In the genomic region with DNA sequence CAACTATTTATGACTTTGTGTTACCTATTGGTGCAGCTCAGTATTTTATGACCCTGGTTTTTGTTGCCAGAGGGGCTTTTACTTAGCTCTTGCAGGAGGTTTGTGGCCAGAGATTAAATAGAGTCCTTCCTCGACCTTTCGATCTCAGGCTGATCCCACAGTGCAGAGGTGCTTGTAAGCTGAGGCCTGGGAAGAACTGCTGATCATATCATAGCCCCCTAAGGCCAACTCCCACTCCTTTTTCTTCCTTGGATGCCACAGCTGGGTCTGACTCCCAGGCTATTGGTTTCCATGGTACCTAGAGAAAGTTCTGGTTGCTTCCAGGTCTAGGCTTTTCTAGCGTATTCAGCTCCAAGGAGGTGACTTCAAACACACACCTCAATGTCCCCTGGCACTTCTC, we compare ENCODE assay signal across 1 cellular context.
TF ChIP-seq lines count a peak whose summit lies in the region.

No MANE protein-coding gene starts in this region.

TF ChIP-seq in WTC11, 78 proteins besides CTCF, POLR2A, EP300 and RAD21:
- TF ChIP-seq GRHL2 (CRISPR knock-in tag; IDR thresholded peaks at IDR 0.05; ENCODE audit: insufficient replicate concordance, severe bottlenecking) (no peak), ZNF416 (CRISPR knock-in tag; IDR thresholded peaks at IDR 0.05) (no peak), SMAD3 (CRISPR knock-in tag; IDR thresholded peaks at IDR 0.05; ENCODE audit: borderline replicate concordance) (no peak), ELF4 (CRISPR knock-in tag; IDR thresholded peaks at IDR 0.05; ENCODE audit: low read depth) (no peak), ZNF396 (CRISPR knock-in tag; IDR thresholded peaks at IDR 0.05; ENCODE audit: borderline replicate concordance) (no peak), FOXK1 (CRISPR knock-in tag; IDR thresholded peaks at IDR 0.05) (no peak)
- TF ChIP-seq, protein P1, sequence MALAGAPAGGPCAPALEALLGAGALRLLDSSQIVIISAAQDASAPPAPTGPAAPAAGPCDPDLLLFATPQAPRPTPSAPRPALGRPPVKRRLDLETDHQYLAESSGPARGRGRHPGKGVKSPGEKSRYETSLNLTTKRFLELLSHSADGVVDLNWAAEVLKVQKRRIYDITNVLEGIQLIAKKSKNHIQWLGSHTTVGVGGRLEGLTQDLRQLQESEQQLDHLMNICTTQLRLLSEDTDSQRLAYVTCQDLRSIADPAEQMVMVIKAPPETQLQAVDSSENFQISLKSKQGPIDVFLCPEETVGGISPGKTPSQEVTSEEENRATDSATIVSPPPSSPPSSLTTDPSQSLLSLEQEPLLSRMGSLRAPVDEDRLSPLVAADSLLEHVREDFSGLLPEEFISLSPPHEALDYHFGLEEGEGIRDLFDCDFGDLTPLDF (CRISPR knock-in tag; IDR thresholded peaks at IDR 0.05) = no peak
- TF ChIP-seq, protein P2, sequence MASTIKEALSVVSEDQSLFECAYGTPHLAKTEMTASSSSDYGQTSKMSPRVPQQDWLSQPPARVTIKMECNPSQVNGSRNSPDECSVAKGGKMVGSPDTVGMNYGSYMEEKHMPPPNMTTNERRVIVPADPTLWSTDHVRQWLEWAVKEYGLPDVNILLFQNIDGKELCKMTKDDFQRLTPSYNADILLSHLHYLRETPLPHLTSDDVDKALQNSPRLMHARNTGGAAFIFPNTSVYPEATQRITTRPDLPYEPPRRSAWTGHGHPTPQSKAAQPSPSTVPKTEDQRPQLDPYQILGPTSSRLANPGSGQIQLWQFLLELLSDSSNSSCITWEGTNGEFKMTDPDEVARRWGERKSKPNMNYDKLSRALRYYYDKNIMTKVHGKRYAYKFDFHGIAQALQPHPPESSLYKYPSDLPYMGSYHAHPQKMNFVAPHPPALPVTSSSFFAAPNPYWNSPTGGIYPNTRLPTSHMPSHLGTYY (CRISPR knock-in tag; IDR thresholded peaks at IDR 0.05) = no peak
- TF ChIP-seq, protein P3, sequence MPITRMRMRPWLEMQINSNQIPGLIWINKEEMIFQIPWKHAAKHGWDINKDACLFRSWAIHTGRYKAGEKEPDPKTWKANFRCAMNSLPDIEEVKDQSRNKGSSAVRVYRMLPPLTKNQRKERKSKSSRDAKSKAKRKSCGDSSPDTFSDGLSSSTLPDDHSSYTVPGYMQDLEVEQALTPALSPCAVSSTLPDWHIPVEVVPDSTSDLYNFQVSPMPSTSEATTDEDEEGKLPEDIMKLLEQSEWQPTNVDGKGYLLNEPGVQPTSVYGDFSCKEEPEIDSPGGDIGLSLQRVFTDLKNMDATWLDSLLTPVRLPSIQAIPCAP (CRISPR knock-in tag; IDR thresholded peaks at IDR 0.05) = no peak
- TF ChIP-seq, protein P4, sequence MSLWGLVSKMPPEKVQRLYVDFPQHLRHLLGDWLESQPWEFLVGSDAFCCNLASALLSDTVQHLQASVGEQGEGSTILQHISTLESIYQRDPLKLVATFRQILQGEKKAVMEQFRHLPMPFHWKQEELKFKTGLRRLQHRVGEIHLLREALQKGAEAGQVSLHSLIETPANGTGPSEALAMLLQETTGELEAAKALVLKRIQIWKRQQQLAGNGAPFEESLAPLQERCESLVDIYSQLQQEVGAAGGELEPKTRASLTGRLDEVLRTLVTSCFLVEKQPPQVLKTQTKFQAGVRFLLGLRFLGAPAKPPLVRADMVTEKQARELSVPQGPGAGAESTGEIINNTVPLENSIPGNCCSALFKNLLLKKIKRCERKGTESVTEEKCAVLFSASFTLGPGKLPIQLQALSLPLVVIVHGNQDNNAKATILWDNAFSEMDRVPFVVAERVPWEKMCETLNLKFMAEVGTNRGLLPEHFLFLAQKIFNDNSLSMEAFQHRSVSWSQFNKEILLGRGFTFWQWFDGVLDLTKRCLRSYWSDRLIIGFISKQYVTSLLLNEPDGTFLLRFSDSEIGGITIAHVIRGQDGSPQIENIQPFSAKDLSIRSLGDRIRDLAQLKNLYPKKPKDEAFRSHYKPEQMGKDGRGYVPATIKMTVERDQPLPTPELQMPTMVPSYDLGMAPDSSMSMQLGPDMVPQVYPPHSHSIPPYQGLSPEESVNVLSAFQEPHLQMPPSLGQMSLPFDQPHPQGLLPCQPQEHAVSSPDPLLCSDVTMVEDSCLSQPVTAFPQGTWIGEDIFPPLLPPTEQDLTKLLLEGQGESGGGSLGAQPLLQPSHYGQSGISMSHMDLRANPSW (CRISPR knock-in tag; conservative IDR thresholded peaks at IDR 0.05; ENCODE audit: low read depth) = no peak
TF ChIP-seq in WTC11: peak in this region for 0.
